1 cellular context compared by ENCODE assay signal in the genomic region with DNA sequence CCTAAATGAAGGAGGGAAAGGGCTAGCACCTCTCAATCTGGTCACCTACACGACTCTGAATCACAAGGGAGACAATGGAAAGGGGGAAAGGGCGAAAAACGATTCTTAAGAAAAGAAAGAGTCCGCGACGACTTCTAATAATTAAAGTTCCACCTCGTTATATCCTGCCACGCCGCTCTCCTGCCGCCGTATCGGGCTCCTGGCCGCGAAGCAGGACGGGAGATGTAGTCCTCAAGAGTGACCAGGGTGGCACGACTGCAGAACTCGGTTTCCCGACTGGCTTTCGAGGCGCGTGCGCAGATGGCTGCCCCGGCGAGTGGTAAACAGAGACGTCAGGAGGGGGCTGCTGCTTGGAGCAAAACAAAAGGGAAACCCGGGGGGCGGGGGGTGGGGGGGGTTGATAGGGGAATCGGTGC.
TF ChIP-seq lines count a peak whose summit lies in the region.

Gene FOXO4, plus strand, starts transcription at position 297 of the 416 bp plus-strand sequence. CDS start 678 bp downstream, outside the sequence.

TF ChIP-seq in HCT116, 20 proteins besides CTCF, POLR2A, EP300 and RAD21 (continued from another document):
- TF ChIP-seq, protein P1, sequence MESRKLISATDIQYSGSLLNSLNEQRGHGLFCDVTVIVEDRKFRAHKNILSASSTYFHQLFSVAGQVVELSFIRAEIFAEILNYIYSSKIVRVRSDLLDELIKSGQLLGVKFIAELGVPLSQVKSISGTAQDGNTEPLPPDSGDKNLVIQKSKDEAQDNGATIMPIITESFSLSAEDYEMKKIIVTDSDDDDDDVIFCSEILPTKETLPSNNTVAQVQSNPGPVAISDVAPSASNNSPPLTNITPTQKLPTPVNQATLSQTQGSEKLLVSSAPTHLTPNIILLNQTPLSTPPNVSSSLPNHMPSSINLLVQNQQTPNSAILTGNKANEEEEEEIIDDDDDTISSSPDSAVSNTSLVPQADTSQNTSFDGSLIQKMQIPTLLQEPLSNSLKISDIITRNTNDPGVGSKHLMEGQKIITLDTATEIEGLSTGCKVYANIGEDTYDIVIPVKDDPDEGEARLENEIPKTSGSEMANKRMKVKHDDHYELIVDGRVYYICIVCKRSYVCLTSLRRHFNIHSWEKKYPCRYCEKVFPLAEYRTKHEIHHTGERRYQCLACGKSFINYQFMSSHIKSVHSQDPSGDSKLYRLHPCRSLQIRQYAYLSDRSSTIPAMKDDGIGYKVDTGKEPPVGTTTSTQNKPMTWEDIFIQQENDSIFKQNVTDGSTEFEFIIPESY (IDR thresholded peaks at IDR 0.05; ENCODE audit: extremely low read depth, insufficient replicate concordance, low read length) = no peak
- TF ChIP-seq EZH2phosphoT487 (IDR thresholded peaks at IDR 0.05; ENCODE audit: borderline replicate concordance) (no peak), CEBPB (IDR thresholded peaks at IDR 0.05; ENCODE audit: low read depth) (no peak), ATF3 (IDR thresholded peaks at IDR 0.05) (no peak), ELF1 (IDR thresholded peaks at IDR 0.05; ENCODE audit: borderline replicate concordance, low read depth) (no peak), ZFX (IDR thresholded peaks at IDR 0.05) (no peak), YY1 (IDR thresholded peaks at IDR 0.05; ENCODE audit: extremely low read depth, insufficient replicate concordance, low read depth, low read length) (peak; percentile 39), FOSL1 (IDR thresholded peaks at IDR 0.05; ENCODE audit: low read depth) (no peak)
